In the genomic region with DNA sequence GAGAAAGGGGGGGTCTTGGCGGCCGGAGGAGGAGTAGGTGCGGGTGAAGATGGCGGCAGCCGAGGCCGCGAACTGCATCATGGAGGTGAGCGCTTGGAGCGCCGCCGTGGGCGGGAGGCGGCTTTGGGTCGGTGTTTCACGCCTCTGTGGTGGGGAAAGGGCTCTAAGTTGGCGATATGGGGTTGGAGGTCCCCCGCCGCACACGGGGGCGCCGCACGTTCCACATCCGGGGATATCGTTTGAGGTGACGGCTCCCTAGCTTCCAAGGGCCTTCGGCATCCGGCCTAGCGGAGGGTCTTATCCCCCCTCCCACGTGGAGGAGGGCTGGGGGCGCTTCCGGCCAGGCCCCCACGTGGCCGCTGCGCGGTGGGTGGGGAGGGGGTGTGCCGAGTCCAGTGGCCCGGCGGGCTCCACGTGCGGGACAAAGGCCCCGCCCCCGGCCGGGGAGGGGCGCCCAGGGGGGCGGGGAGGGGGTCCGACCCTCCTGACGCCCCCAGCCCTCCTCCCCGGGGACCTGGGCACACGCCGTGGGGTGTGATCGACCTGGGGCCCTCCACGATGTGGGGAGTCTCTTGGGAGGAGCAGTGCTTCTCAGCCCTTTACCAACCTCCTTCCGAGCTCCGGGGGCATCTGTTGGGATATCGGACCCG, we compare ENCODE assay signal across 1 cellular context.
TF ChIP-seq lines count a peak whose summit lies in the region.

A gene (plus strand): TSS at position 40 of the 650 bp plus-strand sequence. CDS start 10 bp downstream, at position 50.

TF ChIP-seq in HepG2, 621 proteins besides CTCF, POLR2A, EP300 and RAD21 (continued from another document and continues in another):
- TF ChIP-seq, protein P1, sequence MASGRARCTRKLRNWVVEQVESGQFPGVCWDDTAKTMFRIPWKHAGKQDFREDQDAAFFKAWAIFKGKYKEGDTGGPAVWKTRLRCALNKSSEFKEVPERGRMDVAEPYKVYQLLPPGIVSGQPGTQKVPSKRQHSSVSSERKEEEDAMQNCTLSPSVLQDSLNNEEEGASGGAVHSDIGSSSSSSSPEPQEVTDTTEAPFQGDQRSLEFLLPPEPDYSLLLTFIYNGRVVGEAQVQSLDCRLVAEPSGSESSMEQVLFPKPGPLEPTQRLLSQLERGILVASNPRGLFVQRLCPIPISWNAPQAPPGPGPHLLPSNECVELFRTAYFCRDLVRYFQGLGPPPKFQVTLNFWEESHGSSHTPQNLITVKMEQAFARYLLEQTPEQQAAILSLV (CRISPR knock-in tag; IDR thresholded peaks at IDR 0.05; ENCODE audit: borderline replicate concordance) = peak; percentile 71; the same call in 1 of the 2 replicates
- TF ChIP-seq XBP1 (CRISPR knock-in tag; IDR thresholded peaks at IDR 0.05) = no peak
- 0 out of 2 replicates have a peak, but pooled peaks have one; percentile 46 for TF ChIP-seq ZNF232 (CRISPR knock-in tag; IDR thresholded peaks at IDR 0.05; ENCODE audit: borderline replicate concordance)
- TF ChIP-seq, protein P2, sequence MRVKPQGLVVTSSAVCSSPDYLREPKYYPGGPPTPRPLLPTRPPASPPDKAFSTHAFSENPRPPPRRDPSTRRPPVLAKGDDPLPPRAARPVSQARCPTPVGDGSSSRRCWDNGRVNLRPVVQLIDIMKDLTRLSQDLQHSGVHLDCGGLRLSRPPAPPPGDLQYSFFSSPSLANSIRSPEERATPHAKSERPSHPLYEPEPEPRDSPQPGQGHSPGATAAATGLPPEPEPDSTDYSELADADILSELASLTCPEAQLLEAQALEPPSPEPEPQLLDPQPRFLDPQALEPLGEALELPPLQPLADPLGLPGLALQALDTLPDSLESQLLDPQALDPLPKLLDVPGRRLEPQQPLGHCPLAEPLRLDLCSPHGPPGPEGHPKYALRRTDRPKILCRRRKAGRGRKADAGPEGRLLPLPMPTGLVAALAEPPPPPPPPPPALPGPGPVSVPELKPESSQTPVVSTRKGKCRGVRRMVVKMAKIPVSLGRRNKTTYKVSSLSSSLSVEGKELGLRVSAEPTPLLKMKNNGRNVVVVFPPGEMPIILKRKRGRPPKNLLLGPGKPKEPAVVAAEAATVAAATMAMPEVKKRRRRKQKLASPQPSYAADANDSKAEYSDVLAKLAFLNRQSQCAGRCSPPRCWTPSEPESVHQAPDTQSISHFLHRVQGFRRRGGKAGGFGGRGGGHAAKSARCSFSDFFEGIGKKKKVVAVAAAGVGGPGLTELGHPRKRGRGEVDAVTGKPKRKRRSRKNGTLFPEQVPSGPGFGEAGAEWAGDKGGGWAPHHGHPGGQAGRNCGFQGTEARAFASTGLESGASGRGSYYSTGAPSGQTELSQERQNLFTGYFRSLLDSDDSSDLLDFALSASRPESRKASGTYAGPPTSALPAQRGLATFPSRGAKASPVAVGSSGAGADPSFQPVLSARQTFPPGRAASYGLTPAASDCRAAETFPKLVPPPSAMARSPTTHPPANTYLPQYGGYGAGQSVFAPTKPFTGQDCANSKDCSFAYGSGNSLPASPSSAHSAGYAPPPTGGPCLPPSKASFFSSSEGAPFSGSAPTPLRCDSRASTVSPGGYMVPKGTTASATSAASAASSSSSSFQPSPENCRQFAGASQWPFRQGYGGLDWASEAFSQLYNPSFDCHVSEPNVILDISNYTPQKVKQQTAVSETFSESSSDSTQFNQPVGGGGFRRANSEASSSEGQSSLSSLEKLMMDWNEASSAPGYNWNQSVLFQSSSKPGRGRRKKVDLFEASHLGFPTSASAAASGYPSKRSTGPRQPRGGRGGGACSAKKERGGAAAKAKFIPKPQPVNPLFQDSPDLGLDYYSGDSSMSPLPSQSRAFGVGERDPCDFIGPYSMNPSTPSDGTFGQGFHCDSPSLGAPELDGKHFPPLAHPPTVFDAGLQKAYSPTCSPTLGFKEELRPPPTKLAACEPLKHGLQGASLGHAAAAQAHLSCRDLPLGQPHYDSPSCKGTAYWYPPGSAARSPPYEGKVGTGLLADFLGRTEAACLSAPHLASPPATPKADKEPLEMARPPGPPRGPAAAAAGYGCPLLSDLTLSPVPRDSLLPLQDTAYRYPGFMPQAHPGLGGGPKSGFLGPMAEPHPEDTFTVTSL (CRISPR knock-in tag; IDR thresholded peaks at IDR 0.05; ENCODE audit: borderline replicate concordance) = no peak
- TF ChIP-seq EHMT2 (IDR thresholded peaks at IDR 0.05; ENCODE audit: borderline replicate concordance, low read depth, low read length) = no peak
- TF ChIP-seq MAFF (IDR thresholded peaks at IDR 0.05; ENCODE audit: low read depth, low read length) = no peak
- TF ChIP-seq, protein P3, sequence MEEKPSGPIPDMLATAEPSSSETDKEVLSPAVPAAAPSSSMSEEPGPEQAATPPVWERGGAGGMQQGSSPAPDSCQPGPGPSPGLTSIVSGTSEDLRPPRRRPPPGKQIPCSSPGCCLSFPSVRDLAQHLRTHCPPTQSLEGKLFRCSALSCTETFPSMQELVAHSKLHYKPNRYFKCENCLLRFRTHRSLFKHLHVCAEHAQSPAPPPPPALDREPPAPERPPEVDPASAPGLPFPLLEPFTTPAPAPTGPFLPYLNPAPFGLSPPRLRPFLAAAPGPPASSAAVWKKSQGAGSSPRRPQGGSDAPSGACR (CRISPR knock-in tag; IDR thresholded peaks at IDR 0.05) = 0 out of 2 replicates have a peak, but pooled peaks have one; percentile 50
- TF ChIP-seq, protein P4, sequence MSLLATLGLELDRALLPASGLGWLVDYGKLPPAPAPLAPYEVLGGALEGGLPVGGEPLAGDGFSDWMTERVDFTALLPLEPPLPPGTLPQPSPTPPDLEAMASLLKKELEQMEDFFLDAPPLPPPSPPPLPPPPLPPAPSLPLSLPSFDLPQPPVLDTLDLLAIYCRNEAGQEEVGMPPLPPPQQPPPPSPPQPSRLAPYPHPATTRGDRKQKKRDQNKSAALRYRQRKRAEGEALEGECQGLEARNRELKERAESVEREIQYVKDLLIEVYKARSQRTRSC (CRISPR knock-in tag; IDR thresholded peaks at IDR 0.05; ENCODE audit: low read depth) = no peak
- TF ChIP-seq, protein P5, sequence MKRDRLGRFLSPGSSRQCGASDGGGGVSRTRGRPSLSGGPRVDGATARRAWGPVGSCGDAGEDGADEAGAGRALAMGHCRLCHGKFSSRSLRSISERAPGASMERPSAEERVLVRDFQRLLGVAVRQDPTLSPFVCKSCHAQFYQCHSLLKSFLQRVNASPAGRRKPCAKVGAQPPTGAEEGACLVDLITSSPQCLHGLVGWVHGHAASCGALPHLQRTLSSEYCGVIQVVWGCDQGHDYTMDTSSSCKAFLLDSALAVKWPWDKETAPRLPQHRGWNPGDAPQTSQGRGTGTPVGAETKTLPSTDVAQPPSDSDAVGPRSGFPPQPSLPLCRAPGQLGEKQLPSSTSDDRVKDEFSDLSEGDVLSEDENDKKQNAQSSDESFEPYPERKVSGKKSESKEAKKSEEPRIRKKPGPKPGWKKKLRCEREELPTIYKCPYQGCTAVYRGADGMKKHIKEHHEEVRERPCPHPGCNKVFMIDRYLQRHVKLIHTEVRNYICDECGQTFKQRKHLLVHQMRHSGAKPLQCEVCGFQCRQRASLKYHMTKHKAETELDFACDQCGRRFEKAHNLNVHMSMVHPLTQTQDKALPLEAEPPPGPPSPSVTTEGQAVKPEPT (CRISPR knock-in tag; IDR thresholded peaks at IDR 0.05; ENCODE audit: low read depth) = 0 out of 2 replicates have a peak, but pooled peaks have one; percentile 47
- TF ChIP-seq, protein P6, sequence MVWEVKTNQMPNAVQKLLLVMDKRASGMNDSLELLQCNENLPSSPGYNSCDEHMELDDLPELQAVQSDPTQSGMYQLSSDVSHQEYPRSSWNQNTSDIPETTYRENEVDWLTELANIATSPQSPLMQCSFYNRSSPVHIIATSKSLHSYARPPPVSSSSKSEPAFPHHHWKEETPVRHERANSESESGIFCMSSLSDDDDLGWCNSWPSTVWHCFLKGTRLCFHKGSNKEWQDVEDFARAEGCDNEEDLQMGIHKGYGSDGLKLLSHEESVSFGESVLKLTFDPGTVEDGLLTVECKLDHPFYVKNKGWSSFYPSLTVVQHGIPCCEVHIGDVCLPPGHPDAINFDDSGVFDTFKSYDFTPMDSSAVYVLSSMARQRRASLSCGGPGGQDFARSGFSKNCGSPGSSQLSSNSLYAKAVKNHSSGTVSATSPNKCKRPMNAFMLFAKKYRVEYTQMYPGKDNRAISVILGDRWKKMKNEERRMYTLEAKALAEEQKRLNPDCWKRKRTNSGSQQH (CRISPR knock-in tag; IDR thresholded peaks at IDR 0.05; ENCODE audit: low read depth) = no peak; the same call in 1 of the 2 replicates
- TF ChIP-seq ZNF451 (CRISPR knock-in tag; IDR thresholded peaks at IDR 0.05) = no peak
- TF ChIP-seq ZBTB3 (CRISPR knock-in tag; IDR thresholded peaks at IDR 0.05; ENCODE audit: borderline replicate concordance, low read depth) = no peak
- no peak for TF ChIP-seq HOXA9 (CRISPR knock-in tag; IDR thresholded peaks at IDR 0.05; ENCODE audit: borderline replicate concordance)
- TF ChIP-seq ZNF772 (CRISPR knock-in tag; IDR thresholded peaks at IDR 0.05) = no peak; the same call in 1 of the 2 replicates
- TF ChIP-seq ZNF251 (CRISPR knock-in tag; IDR thresholded peaks at IDR 0.05) = no peak
- peak; percentile 77 for TF ChIP-seq REPIN1 (CRISPR knock-in tag; IDR thresholded peaks at IDR 0.05; ENCODE audit: borderline replicate concordance, low read depth)
- TF ChIP-seq, protein P7, sequence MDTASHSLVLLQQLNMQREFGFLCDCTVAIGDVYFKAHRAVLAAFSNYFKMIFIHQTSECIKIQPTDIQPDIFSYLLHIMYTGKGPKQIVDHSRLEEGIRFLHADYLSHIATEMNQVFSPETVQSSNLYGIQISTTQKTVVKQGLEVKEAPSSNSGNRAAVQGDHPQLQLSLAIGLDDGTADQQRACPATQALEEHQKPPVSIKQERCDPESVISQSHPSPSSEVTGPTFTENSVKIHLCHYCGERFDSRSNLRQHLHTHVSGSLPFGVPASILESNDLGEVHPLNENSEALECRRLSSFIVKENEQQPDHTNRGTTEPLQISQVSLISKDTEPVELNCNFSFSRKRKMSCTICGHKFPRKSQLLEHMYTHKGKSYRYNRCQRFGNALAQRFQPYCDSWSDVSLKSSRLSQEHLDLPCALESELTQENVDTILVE (CRISPR knock-in tag; IDR thresholded peaks at IDR 0.05) = no peak; the same call in 1 of the 2 replicates
- no peak for TF ChIP-seq ZNF230 (CRISPR knock-in tag; IDR thresholded peaks at IDR 0.05)
- TF ChIP-seq, protein P8, sequence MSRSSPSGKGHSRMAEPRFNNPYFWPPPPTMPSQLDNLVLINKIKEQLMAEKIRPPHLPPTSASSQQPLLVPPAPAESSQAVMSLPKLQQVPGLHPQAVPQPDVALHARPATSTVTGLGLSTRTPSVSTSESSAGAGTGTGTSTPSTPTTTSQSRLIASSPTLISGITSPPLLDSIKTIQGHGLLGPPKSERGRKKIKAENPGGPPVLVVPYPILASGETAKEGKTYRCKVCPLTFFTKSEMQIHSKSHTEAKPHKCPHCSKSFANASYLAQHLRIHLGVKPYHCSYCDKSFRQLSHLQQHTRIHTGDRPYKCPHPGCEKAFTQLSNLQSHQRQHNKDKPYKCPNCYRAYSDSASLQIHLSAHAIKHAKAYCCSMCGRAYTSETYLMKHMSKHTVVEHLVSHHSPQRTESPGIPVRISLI (CRISPR knock-in tag; IDR thresholded peaks at IDR 0.05; ENCODE audit: borderline replicate concordance) = no peak
- no peak; the same call in 1 of the 2 replicates for TF ChIP-seq FOSL2 (CRISPR knock-in tag; IDR thresholded peaks at IDR 0.05)
- TF ChIP-seq ZNF121 (CRISPR knock-in tag; IDR thresholded peaks at IDR 0.05) = no peak
- no peak for TF ChIP-seq MTF1 (CRISPR knock-in tag; IDR thresholded peaks at IDR 0.05)
- peak; percentile 85 for TF ChIP-seq HOXA3 (CRISPR knock-in tag; IDR thresholded peaks at IDR 0.05)
- TF ChIP-seq, protein P9, sequence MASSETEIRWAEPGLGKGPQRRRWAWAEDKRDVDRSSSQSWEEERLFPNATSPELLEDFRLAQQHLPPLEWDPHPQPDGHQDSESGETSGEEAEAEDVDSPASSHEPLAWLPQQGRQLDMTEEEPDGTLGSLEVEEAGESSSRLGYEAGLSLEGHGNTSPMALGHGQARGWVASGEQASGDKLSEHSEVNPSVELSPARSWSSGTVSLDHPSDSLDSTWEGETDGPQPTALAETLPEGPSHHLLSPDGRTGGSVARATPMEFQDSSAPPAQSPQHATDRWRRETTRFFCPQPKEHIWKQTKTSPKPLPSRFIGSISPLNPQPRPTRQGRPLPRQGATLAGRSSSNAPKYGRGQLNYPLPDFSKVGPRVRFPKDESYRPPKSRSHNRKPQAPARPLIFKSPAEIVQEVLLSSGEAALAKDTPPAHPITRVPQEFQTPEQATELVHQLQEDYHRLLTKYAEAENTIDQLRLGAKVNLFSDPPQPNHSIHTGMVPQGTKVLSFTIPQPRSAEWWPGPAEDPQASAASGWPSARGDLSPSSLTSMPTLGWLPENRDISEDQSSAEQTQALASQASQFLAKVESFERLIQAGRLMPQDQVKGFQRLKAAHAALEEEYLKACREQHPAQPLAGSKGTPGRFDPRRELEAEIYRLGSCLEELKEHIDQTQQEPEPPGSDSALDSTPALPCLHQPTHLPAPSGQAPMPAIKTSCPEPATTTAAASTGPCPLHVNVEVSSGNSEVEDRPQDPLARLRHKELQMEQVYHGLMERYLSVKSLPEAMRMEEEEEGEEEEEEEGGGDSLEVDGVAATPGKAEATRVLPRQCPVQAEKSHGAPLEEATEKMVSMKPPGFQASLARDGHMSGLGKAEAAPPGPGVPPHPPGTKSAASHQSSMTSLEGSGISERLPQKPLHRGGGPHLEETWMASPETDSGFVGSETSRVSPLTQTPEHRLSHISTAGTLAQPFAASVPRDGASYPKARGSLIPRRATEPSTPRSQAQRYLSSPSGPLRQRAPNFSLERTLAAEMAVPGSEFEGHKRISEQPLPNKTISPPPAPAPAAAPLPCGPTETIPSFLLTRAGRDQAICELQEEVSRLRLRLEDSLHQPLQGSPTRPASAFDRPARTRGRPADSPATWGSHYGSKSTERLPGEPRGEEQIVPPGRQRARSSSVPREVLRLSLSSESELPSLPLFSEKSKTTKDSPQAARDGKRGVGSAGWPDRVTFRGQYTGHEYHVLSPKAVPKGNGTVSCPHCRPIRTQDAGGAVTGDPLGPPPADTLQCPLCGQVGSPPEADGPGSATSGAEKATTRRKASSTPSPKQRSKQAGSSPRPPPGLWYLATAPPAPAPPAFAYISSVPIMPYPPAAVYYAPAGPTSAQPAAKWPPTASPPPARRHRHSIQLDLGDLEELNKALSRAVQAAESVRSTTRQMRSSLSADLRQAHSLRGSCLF (CRISPR knock-in tag; IDR thresholded peaks at IDR 0.05; ENCODE audit: borderline replicate concordance) = no peak
- no peak for TF ChIP-seq ZNF484 (CRISPR knock-in tag; IDR thresholded peaks at IDR 0.05; ENCODE audit: borderline replicate concordance, low read depth)
- peak; percentile 31; the same call in 1 of the 2 replicates for TF ChIP-seq BCL6 (CRISPR knock-in tag; IDR thresholded peaks at IDR 0.05)
- no peak for TF ChIP-seq ZNF761 (CRISPR knock-in tag; conservative IDR thresholded peaks at IDR 0.05)
- TF ChIP-seq, protein P10, sequence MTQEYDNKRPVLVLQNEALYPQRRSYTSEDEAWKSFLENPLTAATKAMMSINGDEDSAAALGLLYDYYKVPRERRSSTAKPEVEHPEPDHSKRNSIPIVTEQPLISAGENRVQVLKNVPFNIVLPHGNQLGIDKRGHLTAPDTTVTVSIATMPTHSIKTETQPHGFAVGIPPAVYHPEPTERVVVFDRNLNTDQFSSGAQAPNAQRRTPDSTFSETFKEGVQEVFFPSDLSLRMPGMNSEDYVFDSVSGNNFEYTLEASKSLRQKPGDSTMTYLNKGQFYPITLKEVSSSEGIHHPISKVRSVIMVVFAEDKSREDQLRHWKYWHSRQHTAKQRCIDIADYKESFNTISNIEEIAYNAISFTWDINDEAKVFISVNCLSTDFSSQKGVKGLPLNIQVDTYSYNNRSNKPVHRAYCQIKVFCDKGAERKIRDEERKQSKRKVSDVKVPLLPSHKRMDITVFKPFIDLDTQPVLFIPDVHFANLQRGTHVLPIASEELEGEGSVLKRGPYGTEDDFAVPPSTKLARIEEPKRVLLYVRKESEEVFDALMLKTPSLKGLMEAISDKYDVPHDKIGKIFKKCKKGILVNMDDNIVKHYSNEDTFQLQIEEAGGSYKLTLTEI (CRISPR knock-in tag; conservative IDR thresholded peaks at IDR 0.05) = no peak
- no peak for TF ChIP-seq SMAD9 (CRISPR knock-in tag; IDR thresholded peaks at IDR 0.05)
- no peak for TF ChIP-seq JUNB (CRISPR knock-in tag; IDR thresholded peaks at IDR 0.05; ENCODE audit: borderline replicate concordance)
- no peak for TF ChIP-seq ZNF20 (CRISPR knock-in tag; IDR thresholded peaks at IDR 0.05)
- TF ChIP-seq AGO1 (IDR thresholded peaks at IDR 0.05; ENCODE audit: low read depth, low read length, poor library complexity, severe bottlenecking) = peak; percentile 48
